Comparison of ENCODE assay signal across 9 cellular contexts in the genomic region with DNA sequence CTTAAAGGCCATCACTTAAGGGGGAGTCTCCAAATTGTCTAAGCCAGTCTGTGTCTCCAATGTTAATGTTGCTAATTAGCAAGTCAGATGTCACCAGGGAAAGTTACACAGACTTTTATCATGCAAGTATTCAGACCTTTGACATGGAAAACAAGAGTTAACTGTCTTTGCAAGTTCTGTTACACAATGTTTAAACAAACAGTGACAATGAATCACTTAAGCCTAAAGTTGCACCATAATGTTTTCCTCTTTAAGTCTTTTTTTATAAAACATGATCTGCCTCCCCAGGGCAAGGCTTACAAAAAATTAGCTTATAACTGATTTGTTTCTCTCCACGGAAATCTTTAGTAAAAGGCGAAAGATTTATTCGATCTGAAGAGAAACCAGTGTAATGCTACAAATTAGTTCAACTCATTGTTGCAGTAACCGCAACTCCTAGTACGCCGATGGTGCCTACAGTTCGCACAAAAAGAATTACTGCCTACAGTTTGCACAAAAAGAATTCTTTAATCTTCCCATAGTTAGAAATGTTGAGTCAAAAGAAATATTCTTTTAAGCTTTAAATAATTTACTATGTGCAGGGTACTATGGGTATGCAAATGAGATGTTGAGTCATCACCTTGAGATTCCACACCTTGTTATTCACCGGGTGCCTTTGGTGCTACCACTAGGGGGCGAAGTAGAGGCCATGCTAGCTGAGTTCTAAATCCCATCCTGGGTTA. TPM values are rescaled to one million over a fixed set of nuclear protein-coding genes. Genes with fewer than 3 reads are reported as not detected.
DNase-seq lines count a peak whose midpoint lies in the region; ATAC-seq and TF ChIP-seq lines count a peak whose summit lies in the region.
"Had no signal": no experiment of that assay in that cellular context is flagged by ENCODE, and none has a peak within 500 bp of the region (broad histone marks: within the 10 kb centered on the region; RNA-seq: fewer than 3 reads in every experiment).

No MANE protein-coding gene starts in this region.

- no peak for TF ChIP-seq POLR2A in heart left ventricle (IDR thresholded peaks at IDR 0.05)

- H3K9me3 ChIP-seq in heart left ventricle, result no peaks in the 10 kb centered on the region
- H3K9me3 ChIP-seq in smooth muscle cell (replicated peaks; ENCODE audit: low read depth), result no peaks in the 10 kb centered on the region
- H3K9me3 ChIP-seq: uterus had no signal

- no peaks in the 10 kb centered on the region for H3K79me2 ChIP-seq in smooth muscle cell (ENCODE audit: low read depth)

- peak overlapping the region; percentile 68 for H3K4me2 ChIP-seq in smooth muscle cell

- ATAC-seq in GM19467 (IDR thresholded peaks at IDR 0.05; ENCODE audit: unreplicated experiment) (peak; percentile 61), HG03571 (IDR thresholded peaks at IDR 0.05; ENCODE audit: unreplicated experiment) (peak; percentile 64), heart left ventricle (peak in 2 of 4 donors; percentile 55 to 72), HG02840 (IDR thresholded peaks at IDR 0.05; ENCODE audit: low FRiP score, unreplicated experiment) (no peak)

- peak overlapping the region in 1 of 12 donors; percentile 14 for H3K27ac ChIP-seq in heart left ventricle
- H3K27ac ChIP-seq in smooth muscle cell (ENCODE audit: low read depth), result peak overlapping the region; percentile 83

- DNase-seq in Daoy (ENCODE audit: low read depth) (peak; percentile 95), RPMI7951 (ENCODE audit: low read depth) (peak; percentile 98), heart left ventricle (peak in 1 of 5 donors; percentile 45), smooth muscle cell (lab: John Stamatoyannopoulos, UW; ENCODE audit: unreplicated experiment) (no peak)
- peak; percentile 59 for DNase-seq in activated T-helper 9 cell treated with anti-CD3 and anti-CD28 coated beads, Interleukin-2, amount 50 U/mL, for 16 hours (ENCODE audit: low read depth)

- TF ChIP-seq CTCF in heart left ventricle (IDR thresholded peaks at IDR 0.05) (peak; percentile 24 to 65 (median 42)), smooth muscle cell (IDR thresholded peaks at IDR 0.05; ENCODE audit: borderline replicate concordance, insufficient read depth, poor library complexity, severe bottlenecking) (peak; percentile 93)

- H3K4me1 ChIP-seq in heart left ventricle (peaks cover 0 to 14% (median 0%) of the 10 kb centered on the region in 12 donors), smooth muscle cell (ENCODE audit: low read depth) (peaks cover 11% of the 10 kb centered on the region)
- H3K4me1 ChIP-seq: uterus had no signal

- no peaks in the 10 kb centered on the region for H3K27me3 ChIP-seq in heart left ventricle
- H3K27me3 ChIP-seq in smooth muscle cell (ENCODE audit: low read depth), result no peaks in the 10 kb centered on the region
- H3K27me3 ChIP-seq: uterus had no signal

- no peaks in the 10 kb centered on the region for H3K36me3 ChIP-seq in heart left ventricle
- H3K36me3 ChIP-seq in smooth muscle cell (ENCODE audit: low read depth), result no peaks in the 10 kb centered on the region
- H3K36me3 ChIP-seq: uterus had no signal

- H3F3A ChIP-seq in smooth muscle cell (ENCODE audit: low read depth), result no peaks in the 10 kb centered on the region

- H3K4me3 ChIP-seq in heart left ventricle (no peak overlapping the region), smooth muscle cell (peak overlapping the region; percentile 26)
- H3K4me3 ChIP-seq: uterus had no signal

- H2AFZ ChIP-seq in smooth muscle cell (ENCODE audit: low read depth), result no peak overlapping the region

- 51 to 60% (median 55%) methylated on average over 9 of the region's 9 CpGs for WGBS in heart left ventricle, 4 donors
- WGBS in smooth muscle cell (ENCODE audit: low lambda C conversion rate), result 5% methylated on average over 9 of the region's 9 CpGs

- H4K20me1 ChIP-seq in smooth muscle cell (ENCODE audit: low read depth), result no peaks in the 10 kb centered on the region

- intact Hi-C loops in heart left ventricle (cut with DNase I), result no loop called here

- peak overlapping the region; percentile 75 for H3K9ac ChIP-seq in smooth muscle cell (ENCODE audit: low read depth)

RNA-seq across cellular contexts. Expression of a gene that starts 45.3 kb away (rescaled TPM):
- 4.4 and 4.5 TPM in 2 replicates for total RNA-seq in Daoy (2014; rRNA removed; shearing (Covaris generic))
- total RNA-seq in RPMI7951 (2014; rRNA removed; shearing (Covaris generic)), result 3.1 and 4.2 TPM in 2 replicates
- total RNA-seq in heart left ventricle (1 to 10 TPM; 1.1 to 4.7 (median 2.9) TPM), smooth muscle cell (9.8 and 11.4 TPM in 2 replicates)
- polyA plus RNA-seq in heart left ventricle (1 to 10 TPM in 1 of 2 donors, under 1 TPM in 1; 0.98 to 1.1 TPM), smooth muscle cell (4.6 and 8.8 TPM in 2 replicates)
